22 cellular contexts compared by ENCODE assay signal in the genomic region with DNA sequence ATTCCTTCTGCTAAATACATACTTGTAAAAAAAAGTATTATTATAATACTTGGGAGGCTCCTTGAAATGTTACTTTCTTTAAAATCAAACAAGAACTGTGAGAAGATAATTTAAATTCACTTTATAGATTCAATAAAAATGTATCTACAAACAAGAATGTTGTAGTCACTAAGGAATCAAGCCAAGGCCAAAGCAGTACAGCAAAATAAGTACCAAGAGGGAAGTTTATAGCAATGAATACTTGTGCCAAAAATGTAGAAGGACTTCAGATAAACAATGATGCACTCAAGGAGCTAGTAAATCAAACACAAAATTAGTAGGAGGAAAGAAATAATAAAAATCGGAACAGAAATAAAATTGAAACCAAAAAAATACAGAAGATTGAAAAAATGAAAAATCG.
DNase-seq lines count a peak whose midpoint lies in the region; FAIRE-seq and TF ChIP-seq lines count a peak whose summit lies in the region.
"Had no signal": no experiment of that assay in that cellular context is flagged by ENCODE, and none has a peak within 500 bp of the region (broad histone marks: within the 10 kb centered on the region; RNA-seq: fewer than 3 reads in every experiment).

No MANE protein-coding gene starts in this region.

- no peak overlapping the region for H3K4me3 Mint-ChIP-seq in neural crest cell
- H3K4me3 Mint-ChIP-seq: CD14-positive monocyte; CD4-positive, alpha-beta T cell; CD8-positive, alpha-beta memory T cell had no signal

- DNase-seq in AG04450 (ENCODE audit: low read depth, low spot score) (peak; percentile 3), LNCaP clone FGC (ENCODE audit: low read depth) (peak; percentile 81), neural crest cell (ENCODE audit: low read depth, low spot score) (no peak), GM13976 (ENCODE audit: low spot score) (no peak), 8988T (no peak), dermis blood vessel endothelial cell (no peak)
- DNase-seq: AML-193; BE2C; CD4-positive, alpha-beta T cell; CD8-positive, alpha-beta memory T cell; DMS 273 treated with DMSO at 0.1 percent for 48 hours; DMS79; EL; GF-D8; GM23248; H7 had no signal

- H3K27ac Mint-ChIP-seq in neural crest cell (ENCODE audit: unreplicated experiment): peak overlapping the region; percentile 72
- H3K27ac Mint-ChIP-seq: CD14-positive monocyte; CD4-positive, alpha-beta T cell; CD8-positive, alpha-beta memory T cell had no signal

- in situ Hi-C loops in GM13976 (cut with MboI; ENCODE audit: low sequenced_read_pairs, unreplicated experiment): no loop called here

- no peak overlapping the region for H3K4me3 ChIP-seq in AG04450 (ENCODE audit: low read depth, low read length)
- no peak overlapping the region for H3K4me3 ChIP-seq in LNCaP clone FGC (ENCODE audit: low read depth, low read length)
- H3K4me3 ChIP-seq: BLaER1 treated with 17β-estradiol and CSF1 and Interleukin-3, amounts not matched to agents 10 nM and 100 nM; GM23248 had no signal

- H3K9me3 ChIP-seq in AG04450 (ENCODE audit: control insufficient read depth, insufficient read depth, low read length): no peaks in the 10 kb centered on the region
- H3K9me3 ChIP-seq: BE2C; BLaER1 treated with 17β-estradiol and CSF1 and Interleukin-3, amounts not matched to agents 10 nM and 100 nM had no signal

- H3K27me3 Mint-ChIP-seq in neural crest cell (ENCODE audit: low read depth): no peaks in the 10 kb centered on the region
- H3K27me3 Mint-ChIP-seq: CD4-positive, alpha-beta T cell; CD8-positive, alpha-beta memory T cell had no signal

- H3K27me3 ChIP-seq in AG04450 (ENCODE audit: control insufficient read depth, insufficient read depth, low read length): no peaks in the 10 kb centered on the region
- H3K27me3 ChIP-seq: BE2C; BLaER1 treated with 17β-estradiol and CSF1 and Interleukin-3, amounts not matched to agents 10 nM and 100 nM had no signal

- no peaks in the 10 kb centered on the region for H3K36me3 Mint-ChIP-seq in neural crest cell (ENCODE audit: low read depth)
- H3K36me3 Mint-ChIP-seq: CD14-positive monocyte; CD8-positive, alpha-beta memory T cell had no signal

- FAIRE-seq in endometrium (lab: Jason Lieb, UNC): peak; percentile 85
- FAIRE-seq: D721Med, GM12891, H1 had no signal

- peaks cover 3% of the 10 kb centered on the region for H3K9me3 Mint-ChIP-seq in neural crest cell

- CTCF ChIA-PET in AG04450 (lab: Charles Lee): interaction anchor here (0.9 to 1.0 kb wide), 2 partner anchors 163 to 429 kb away, joined by 3 read pairs; no protein-coding TSS in a partner anchor

- no peaks in the 10 kb centered on the region for H3K4me1 Mint-ChIP-seq in neural crest cell
- H3K4me1 Mint-ChIP-seq: CD14-positive monocyte; CD8-positive, alpha-beta memory T cell had no signal

- no peak for TF ChIP-seq CTCF in AG04450 (IDR thresholded peaks at IDR 0.05; ENCODE audit: low read depth, low read length)
- TF ChIP-seq CTCF in LNCaP clone FGC (IDR thresholded peaks at IDR 0.05; ENCODE audit: control insufficient read depth, extremely low read depth, insufficient read depth): no peak
- TF ChIP-seq CTCF in neural crest cell (conservative IDR thresholded peaks at IDR 0.05): no peak
- no peak for TF ChIP-seq CTCF in GM13976 (IDR thresholded peaks at IDR 0.05; ENCODE audit: borderline replicate concordance, control extremely low read depth, extremely low read depth, insufficient read depth, missing control alignments)

- H3K27ac ChIP-seq in AG04450 (ENCODE audit: low read depth, low read length): no peak overlapping the region
- H3K27ac ChIP-seq: BLaER1 treated with 17β-estradiol and CSF1 and Interleukin-3, amounts not matched to agents 10 nM and 100 nM; GM23248 had no signal

- POLR2A ChIA-PET in AG04450 (lab: Yijun Ruan, JAX): no interaction called here

Comparison
In these comparisons a context has a peak if more than half of its experiments do, and no peak if none do; other contexts are left out.
1. DNase-seq: peak in AG04450 (single experiment) and LNCaP clone FGC (single experiment); none in neural crest cell (single experiment), GM13976 (single experiment), 8988T (single experiment) and dermis blood vessel endothelial cell (single experiment).